8 cellular contexts compared by ENCODE assay signal in the genomic region with DNA sequence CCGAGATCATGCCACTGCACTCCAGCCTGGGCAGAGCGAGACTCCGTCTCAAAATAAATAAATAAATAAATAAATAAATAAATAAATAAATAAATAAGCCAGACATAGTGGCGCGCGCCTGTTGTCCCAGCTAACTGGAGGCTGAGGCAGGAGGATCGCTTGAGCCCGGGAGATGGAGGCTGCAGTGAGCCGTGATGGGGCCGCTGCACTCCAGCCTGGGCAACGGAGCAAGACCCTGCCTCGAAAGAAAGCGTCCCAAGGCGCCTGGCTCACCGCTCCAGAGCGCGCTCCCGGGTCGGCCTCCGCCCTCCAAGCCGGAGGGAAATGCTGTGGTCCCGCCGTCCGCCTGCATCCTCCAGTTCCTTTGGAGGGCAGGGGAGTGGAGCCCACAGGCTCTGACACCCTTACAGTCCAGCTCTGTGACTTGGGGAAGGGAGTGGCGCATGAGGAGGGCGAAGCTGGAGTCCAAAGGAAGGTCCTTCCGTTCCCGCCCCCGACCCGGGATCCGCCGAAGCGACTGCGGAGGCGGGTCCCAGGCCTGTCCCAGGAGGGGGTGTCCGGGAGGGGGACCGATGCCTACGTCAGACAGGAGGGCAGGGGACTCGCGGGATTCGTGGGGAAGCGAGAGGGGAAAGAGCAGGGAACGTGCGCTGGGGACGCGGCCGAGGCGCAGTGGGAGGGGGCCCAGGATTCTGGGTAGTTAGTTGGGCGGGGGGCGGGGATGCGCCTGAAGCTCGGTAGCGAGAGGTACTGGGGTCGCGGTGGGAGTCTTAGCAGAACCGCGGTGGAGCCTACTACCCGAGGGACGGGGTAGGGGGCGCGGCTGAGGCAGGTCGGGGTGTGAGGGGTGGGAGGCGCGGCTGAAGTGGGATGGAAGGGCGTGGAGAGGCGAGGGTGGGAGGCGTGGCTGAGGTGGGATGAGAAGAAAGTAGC. TPM values are rescaled to one million over a fixed set of nuclear protein-coding genes. Genes with fewer than 3 reads are reported as not detected.
A peak's percentile ranks its signal among the peaks of the same experiment; 100 is the strongest.
DNase-seq lines count a peak whose midpoint lies in the region; ATAC-seq, FAIRE-seq and TF ChIP-seq lines count a peak whose summit lies in the region.

No MANE protein-coding gene starts in this region.

- WGBS in H1 (ENCODE audit: extremely low coverage in 1 of 2, insufficient coverage in 1 of 2, insufficient read length in 1 of 2, insufficient replicate concordance in 2 of 2, low coverage in 1 of 2, low lambda C conversion rate in 2 of 2, missing lambda C conversion rate in 1 of 2), 2 experiments, result 17% methylated on average over 43 of the region's 67 CpGs; no CpG with 5 or more reads in 1 of the 2 experiments

- peak overlapping the region; percentile 96 for H4K8ac ChIP-seq in H1 (ENCODE audit: extremely low read depth, insufficient read depth, low read length)

- H3K9ac ChIP-seq in H1 (replicated peaks in 1 of 4; ENCODE audit: extremely low read depth in 1 of 4, low read depth in 3 of 4, low read length in 3 of 4), result peak overlapping the region; percentile 9 to 75 (median 44)
- H3K9ac ChIP-seq in mucosa of stomach (ENCODE audit: low read length), result peak overlapping the region; percentile 59

- H3K4me3 ChIP-seq in H1 (ENCODE audit: extremely low read depth in 1 of 4, insufficient read depth in 2 of 4, low read depth in 3 of 4, low read length in 4 of 4), result peak overlapping the region; percentile 37 to 70 (median 48)
- H3K4me3 ChIP-seq in mucosa of stomach (ENCODE audit: low read length), result peak overlapping the region; percentile 71

- H3K14ac ChIP-seq in H1 (ENCODE audit: insufficient read length), result no peak overlapping the region

- DNase-seq in GM12891 (ENCODE audit: insufficient read length, low spot score) (peak; percentile 50), NCI-H82 (lab: John Stamatoyannopoulos, UW) (peak; percentile 85), H1 (ENCODE audit: low read depth in 1 of 2, low spot score in 2 of 2) (peak; percentile 56 to 88)

- H3K79me1 ChIP-seq in H1 (ENCODE audit: low read depth, low read length), result no peaks in the 10 kb centered on the region

- no peak for ATAC-seq in GM21526 (IDR thresholded peaks at IDR 0.05; ENCODE audit: low FRiP score, unreplicated experiment)
- no peak for ATAC-seq in GM19324 (IDR thresholded peaks at IDR 0.05; ENCODE audit: low FRiP score, unreplicated experiment)
- ATAC-seq in HG03196 (IDR thresholded peaks at IDR 0.05; ENCODE audit: unreplicated experiment), result no peak
- ATAC-seq in HG02885 (IDR thresholded peaks at IDR 0.05; ENCODE audit: poor library complexity, unreplicated experiment), result no peak

- POLR2A ChIA-PET in H1 (lab: Charles Lee; ENCODE audit: partially characterized antibody), result interaction anchor here (0.7 to 3.7 kb wide), 16 partner anchors 9 to 56 kb away, joined by 3 to 40 read pairs (median 5); partner anchors contain the start of genes CENPV and UBB

- no peak overlapping the region for H3K4ac ChIP-seq in H1 (replicated peaks; ENCODE audit: insufficient read length, low read depth, low read length)

- peak overlapping the region; percentile 98 for H2BK120ac ChIP-seq in H1 (replicated peaks; ENCODE audit: low read depth, low read length)

- 0 out of 2 replicates have a peak overlapping the region, but pooled peaks have one; percentile 11 for H2BK12ac ChIP-seq in H1 (ENCODE audit: low read depth, low read length)

- H3K79me2 ChIP-seq in H1 (ENCODE audit: control insufficient read depth in 1 of 2, insufficient read depth in 2 of 2, low read length in 2 of 2), result no peaks in the 10 kb centered on the region

- H3K9me3 ChIP-seq in H1 (ENCODE audit: insufficient read depth in 2 of 2, low read depth in 1 of 2, low read length in 1 of 2) (no peaks in the 10 kb centered on the region), mucosa of stomach (ENCODE audit: control insufficient read depth, low read length) (no peaks in the 10 kb centered on the region)

- no peak overlapping the region for H2BK20ac ChIP-seq in H1 (ENCODE audit: low read length)

- H2AK5ac ChIP-seq in H1 (ENCODE audit: low read depth, low read length), result no peak overlapping the region

- peak overlapping the region; percentile 65 for H3K27ac ChIP-seq in H1 (ENCODE audit: low read depth, low read length)

- H4K5ac ChIP-seq in H1 (ENCODE audit: insufficient read length, low read depth, low read length), result peak overlapping the region; percentile 99

- peak overlapping the region; percentile 76 for H2BK5ac ChIP-seq in H1 (ENCODE audit: low read depth, low read length)

- H3K4me1 ChIP-seq in H1 (replicated peaks in 1 of 4; ENCODE audit: control insufficient read depth in 3 of 4, insufficient read depth in 4 of 4, low read length in 3 of 4) (peaks cover 4 to 7% (median 4%) of the 10 kb centered on the region in 4 experiments; a peak in 4 of 7 replicates), mucosa of stomach (ENCODE audit: control insufficient read depth, insufficient read depth, low read length) (no peaks in the 10 kb centered on the region)

- H3K36me3 ChIP-seq in H1 (ENCODE audit: control insufficient read depth in 2 of 4, insufficient read depth in 4 of 4, low read length in 3 of 4) (no peaks in the 10 kb centered on the region), mucosa of stomach (ENCODE audit: control insufficient read depth, insufficient read depth, low read length) (no peaks in the 10 kb centered on the region)

- peak overlapping the region; percentile 70 for H3K56ac ChIP-seq in H1 (replicated peaks; ENCODE audit: insufficient read length, low read depth, low read length)

- peak overlapping the region; percentile 83 for H3K18ac ChIP-seq in H1 (ENCODE audit: extremely low read depth, low read length)

- TF ChIP-seq EP300 in H1 (IDR thresholded peaks at IDR 0.05; ENCODE audit: borderline replicate concordance in 1 of 2, low read depth in 2 of 2, low read length in 2 of 2), result no peak

- CTCF ChIA-PET in H1 (lab: Charles Lee; ENCODE audit: partially characterized antibody), result interaction anchor here (0.9 to 2.2 kb wide), 9 partner anchors 12 to 47 kb away, joined by 3 to 10 read pairs (median 4); no protein-coding TSS in a partner anchor

- peak in 2 of 3 experiments; percentile 18 to 55; a peak in 2 of 4 replicates for TF ChIP-seq CTCF in H1 (IDR thresholded peaks at IDR 0.05; ENCODE audit: control extremely low read depth in 1 of 3, insufficient read depth in 1 of 3, low read depth in 1 of 3, low read length in 3 of 3)

- peaks cover 2% of the 10 kb centered on the region; the same call in 1 of the 2 replicates for H3K23me2 ChIP-seq in H1 (ENCODE audit: low read depth, low read length)

- peak overlapping the region; percentile 9; the same call in 1 of the 2 replicates for H2BK15ac ChIP-seq in H1 (ENCODE audit: low read length)

- peak overlapping the region; percentile 55 for H2AFZ ChIP-seq in H1 (ENCODE audit: low read length)

- peak overlapping the region; percentile 97 for H4K91ac ChIP-seq in H1 (replicated peaks; ENCODE audit: insufficient read length, low read length)

- H3K4me2 ChIP-seq in H1 (ENCODE audit: insufficient read depth in 1 of 2, low read depth in 2 of 2, low read length in 2 of 2), result peak overlapping the region; percentile 65 to 79

- no peaks in the 10 kb centered on the region for H4K20me1 ChIP-seq in H1 (replicated peaks in 1 of 2; ENCODE audit: control insufficient read depth in 1 of 2, insufficient read depth in 2 of 2, low read length in 2 of 2)

- peak in 1 of 2 experiments; percentile 23; a peak in 2 of 4 replicates for TF ChIP-seq RAD21 in H1 (IDR thresholded peaks at IDR 0.05 in 1 of 2, conservative IDR thresholded peaks at IDR 0.05 in 1 of 2; ENCODE audit: low read depth in 2 of 2, low read length in 2 of 2)

- H3K23ac ChIP-seq in H1 (ENCODE audit: insufficient read length), result no peak overlapping the region

- TF ChIP-seq POLR2A in GM12891 (IDR thresholded peaks at IDR 0.05; ENCODE audit: low read depth, low read length) (no peak), H1 (IDR thresholded peaks at IDR 0.05; ENCODE audit: control extremely low read depth in 1 of 2, low read depth in 2 of 2, low read length in 2 of 2) (0 out of 3 replicates have a peak, but pooled peaks of 1 of the 2 experiments have one; percentile 40)

- H3K27me3 ChIP-seq in H1 (replicated peaks in 1 of 4; ENCODE audit: control insufficient read depth in 3 of 4, extremely low read depth in 1 of 4, insufficient read depth in 3 of 4, low read length in 3 of 4) (no peaks in the 10 kb centered on the region), mucosa of stomach (ENCODE audit: control insufficient read depth, insufficient read depth, low read length) (no peaks in the 10 kb centered on the region)

- peak; percentile 80 for FAIRE-seq in GM12891 (lab: Jason Lieb, UNC)
- FAIRE-seq in H1 (lab: Jason Lieb, UNC), result no peak

RNA-seq across cellular contexts. Expression of gene TRPV2, which starts 8.4 kb away (rescaled TPM):
- 49.5 TPM for polyA plus RNA-seq in GM12891 (2012; ENCODE audit: low read depth, missing spikeins)
- total RNA-seq in H1 (2021; fragmentation: NEBNext Ultra II Directional; extraction: Animal tissue kit (Norgen Biotek cat#: 25700)), result 1.6 and 2.1 TPM in 2 replicates
- 1.7 and 1.8 TPM in 2 replicates for polyA plus RNA-seq in H1 (2011; rRNA removed)
- polyA plus RNA-seq in H1 (2011; cell fraction: cytosol; rRNA removed), result 2.5 TPM
- polyA plus RNA-seq in H1 (2011; cell fraction: nucleus; rRNA removed), result 4.0 TPM
- polyA plus RNA-seq in H1 (2012, experiment 1 of 2), result 0.87 to 3.4 TPM (median 2.7 TPM) in 4 replicates
- 1.2 TPM for polyA plus RNA-seq in H1 (2012, experiment 2 of 2)
- 3.7 TPM for polyA plus RNA-seq in H1 (2013, experiment 1 of 2)
- polyA plus RNA-seq in H1 (2013, experiment 2 of 2), result 3.3 TPM
- polyA minus RNA-seq in H1 (2011; rRNA and poly(A)+ RNA removed), result 2.0 and 2.6 TPM in 2 replicates
- 2.1 TPM for polyA minus RNA-seq in H1 (2011; cell fraction: cytosol; rRNA and poly(A)+ RNA removed)
- 1.1 TPM for polyA minus RNA-seq in H1 (2011; cell fraction: nucleus; rRNA and poly(A)+ RNA removed)

RNA-seq across cellular contexts. Expression of gene UBB, which starts 26.1 kb away (rescaled TPM):
- polyA plus RNA-seq in GM12891 (2012; ENCODE audit: low read depth, missing spikeins), result 1,983 TPM
- total RNA-seq in H1 (2021; fragmentation: NEBNext Ultra II Directional; extraction: Animal tissue kit (Norgen Biotek cat#: 25700)), result 1,585 and 1,597 TPM in 2 replicates
- polyA plus RNA-seq in H1 (2011; rRNA removed), result 1,439 and 1,605 TPM in 2 replicates
- polyA plus RNA-seq in H1 (2011; cell fraction: cytosol; rRNA removed), result 2,021 TPM
- 1,851 TPM for polyA plus RNA-seq in H1 (2011; cell fraction: nucleus; rRNA removed)
- 2,168 to 2,404 TPM (median 2,303 TPM) in 4 replicates for polyA plus RNA-seq in H1 (2012, experiment 1 of 2)
- 694 TPM for polyA plus RNA-seq in H1 (2012, experiment 2 of 2)
- 1,954 TPM for polyA plus RNA-seq in H1 (2013, experiment 1 of 2)
- 1,995 TPM for polyA plus RNA-seq in H1 (2013, experiment 2 of 2)
- 1,078 and 1,386 TPM in 2 replicates for polyA minus RNA-seq in H1 (2011; rRNA and poly(A)+ RNA removed)
- 722 TPM for polyA minus RNA-seq in H1 (2011; cell fraction: cytosol; rRNA and poly(A)+ RNA removed)
- 522 TPM for polyA minus RNA-seq in H1 (2011; cell fraction: nucleus; rRNA and poly(A)+ RNA removed)

RNA-seq across cellular contexts. Expression of gene CENPV, which starts 53.7 kb away (rescaled TPM):
- polyA plus RNA-seq in GM12891 (2012; ENCODE audit: low read depth, missing spikeins), result 57.4 TPM
- total RNA-seq in H1 (2021; fragmentation: NEBNext Ultra II Directional; extraction: Animal tissue kit (Norgen Biotek cat#: 25700)), result 249 and 255 TPM in 2 replicates
- polyA plus RNA-seq in H1 (2011; rRNA removed), result 241 and 260 TPM in 2 replicates
- polyA plus RNA-seq in H1 (2011; cell fraction: cytosol; rRNA removed), result 268 TPM
- 164 TPM for polyA plus RNA-seq in H1 (2011; cell fraction: nucleus; rRNA removed)
- 226 to 260 TPM (median 247 TPM) in 4 replicates for polyA plus RNA-seq in H1 (2012, experiment 1 of 2)
- 394 TPM for polyA plus RNA-seq in H1 (2012, experiment 2 of 2)
- polyA plus RNA-seq in H1 (2013, experiment 1 of 2), result 303 TPM
- 301 TPM for polyA plus RNA-seq in H1 (2013, experiment 2 of 2)
- 110 and 112 TPM in 2 replicates for polyA minus RNA-seq in H1 (2011; rRNA and poly(A)+ RNA removed)
- 54.2 TPM for polyA minus RNA-seq in H1 (2011; cell fraction: cytosol; rRNA and poly(A)+ RNA removed)
- polyA minus RNA-seq in H1 (2011; cell fraction: nucleus; rRNA and poly(A)+ RNA removed), result 63.2 TPM
